ENCODE assay signal across 17 cellular contexts in the genomic region with DNA sequence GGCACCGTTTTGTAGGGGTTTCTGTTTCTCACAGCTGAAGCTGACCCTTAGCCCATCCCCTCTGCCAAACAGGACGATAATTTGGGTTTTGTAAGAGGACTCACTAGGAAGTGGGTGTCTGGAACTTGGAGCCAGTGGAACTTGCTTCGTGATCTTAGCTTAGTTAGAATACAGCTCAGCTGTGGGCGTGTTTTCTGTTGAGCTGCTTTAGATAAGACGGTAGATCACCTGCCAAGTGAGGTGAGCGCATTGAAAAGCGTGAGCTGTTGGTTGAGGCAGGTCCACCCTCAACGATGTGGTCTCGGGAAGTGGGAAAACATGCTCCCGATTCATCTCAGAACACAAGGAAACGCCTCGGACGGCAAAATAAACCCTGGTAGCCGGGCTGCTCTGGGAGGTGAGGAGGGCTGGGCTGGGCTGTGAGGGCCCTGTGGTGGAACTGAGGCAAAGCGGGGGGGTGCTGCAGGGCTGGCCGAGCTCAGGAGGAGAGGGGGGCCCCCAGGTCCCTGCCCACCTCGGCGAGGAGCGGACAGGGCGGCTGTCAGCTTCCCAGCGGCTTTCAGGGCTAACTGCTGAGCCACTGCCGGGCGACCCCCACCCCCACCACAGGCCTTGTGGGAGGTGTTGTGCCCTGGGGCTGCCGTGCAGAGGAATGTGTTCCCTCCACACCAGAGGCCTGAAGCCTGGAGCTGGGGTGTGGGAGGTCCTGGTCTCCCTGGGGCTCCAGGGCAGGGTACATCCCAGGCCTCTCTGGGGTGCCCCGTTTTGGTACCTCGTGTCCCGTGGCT. TPM values are rescaled to one million over a fixed set of nuclear protein-coding genes. Genes with fewer than 3 reads are reported as not detected.
DNase-seq lines count a peak whose midpoint lies in the region; ATAC-seq, FAIRE-seq and TF ChIP-seq lines count a peak whose summit lies in the region.
"Had no signal": no experiment of that assay in that cellular context is flagged by ENCODE, and none has a peak within 500 bp of the region (broad histone marks: within the 10 kb centered on the region; RNA-seq: fewer than 3 reads in every experiment).

No MANE protein-coding gene starts in this region.

- no peak overlapping the region for H3K27ac ChIP-seq in GM12878 (ENCODE audit: control insufficient read depth, insufficient read depth)
- no peak overlapping the region for H3K27ac ChIP-seq in spleen
- no peak overlapping the region for H3K27ac ChIP-seq in uterus
- H3K27ac ChIP-seq: psoas muscle, upper lobe of left lung had no signal

- H3K4me2 ChIP-seq in GM12878 (ENCODE audit: control insufficient read depth, insufficient read depth) = peak overlapping the region; percentile 9; the same call in 1 of the 2 replicates
- H3K4me2 ChIP-seq: SK-N-SH, smooth muscle cell had no signal

- POLR2A ChIA-PET in GM12878 (lab: Charles Lee) = no interaction called here

- no peaks in the 10 kb centered on the region for H4K20me1 ChIP-seq in GM12878 (ENCODE audit: control insufficient read depth, insufficient read depth)

- FAIRE-seq in GM12878 (lab: Jason Lieb, UNC) = no peak

- in situ Hi-C loops in GM12878 (cut with MboI) = no loop called here

- BruUV-seq in GM12878 (replicated peaks; lab: Mats Ljungman, UMichigan) = no TSS peak

- no peak overlapping the region for H3K9ac ChIP-seq in GM12878 (ENCODE audit: control insufficient read depth, insufficient read depth, low read length)
- H3K9ac ChIP-seq: SK-N-SH had no signal

- no peak for TF ChIP-seq POLR2A in NB4 (IDR thresholded peaks at IDR 0.05; ENCODE audit: extremely low read depth, insufficient read length)
- TF ChIP-seq POLR2A in GM12878 (IDR thresholded peaks at IDR 0.05; ENCODE audit: low read depth, low read length) = no peak
- TF ChIP-seq POLR2A in spleen (IDR thresholded peaks at IDR 0.05) = no peak
- no peak for TF ChIP-seq POLR2A in uterus (IDR thresholded peaks at IDR 0.05)

- no peak for TF ChIP-seq CTCF in NB4 (IDR thresholded peaks at IDR 0.05; ENCODE audit: low read depth, low read length)
- no peak for TF ChIP-seq CTCF in GM12878 (IDR thresholded peaks at IDR 0.05 in 2 of 3, conservative IDR thresholded peaks at IDR 0.05 in 1 of 3; ENCODE audit: control insufficient read depth in 2 of 3, extremely low read depth in 1 of 3, insufficient read depth in 1 of 3, low read depth in 3 of 3, low read length in 3 of 3)
- TF ChIP-seq CTCF in spleen (IDR thresholded peaks at IDR 0.05 in 8 of 11, conservative IDR thresholded peaks at IDR 0.05 in 3 of 11) = no peak
- no peak for TF ChIP-seq CTCF in uterus (IDR thresholded peaks at IDR 0.05)

- TF ChIP-seq EP300 in GM12878 (IDR thresholded peaks at IDR 0.05; ENCODE audit: borderline replicate concordance in 1 of 2, control insufficient read depth in 1 of 2, low read depth in 2 of 2, low read length in 2 of 2) = no peak

- no peak overlapping the region for H3K4me3 ChIP-seq in NB4 (ENCODE audit: low read depth, low read length)
- H3K4me3 ChIP-seq in GM12878 = no peak overlapping the region
- no peak overlapping the region for H3K4me3 ChIP-seq in spleen
- no peak overlapping the region for H3K4me3 ChIP-seq in uterus
- H3K4me3 ChIP-seq: psoas muscle, smooth muscle cell, upper lobe of left lung had no signal

- ATAC-seq in left ventricle myocardium superior (no peak), GM12878 (no peak), GM19395 (IDR thresholded peaks at IDR 0.05; ENCODE audit: unreplicated experiment) (no peak)
- ATAC-seq: activated CD4-positive, CD25-positive, alpha-beta regulatory T cell treated with anti-CD3 and anti-CD28 coated beads, Interleukin-2, amount 50 U/mL, for 24 hours; psoas muscle had no signal

- H3K79me2 ChIP-seq in GM12878 (ENCODE audit: control insufficient read depth, insufficient read depth, low read length) = no peaks in the 10 kb centered on the region

- H2AFZ ChIP-seq in GM12878 (ENCODE audit: control insufficient read depth, low read depth, low read length) = peak overlapping the region; percentile 45

- CTCF ChIA-PET in GM12878 (lab: Yijun Ruan, JAX) = no interaction called here

- intact Hi-C loops in left ventricle myocardium superior (cut with micrococcal nuclease) = no loop called here
- intact Hi-C loops in cardiac septum (cut with DNase I) = no loop called here
- intact Hi-C loops in GM12878 (cut with micrococcal nuclease; ENCODE audit: unreplicated experiment) = no loop called here
- intact Hi-C loops in spleen (cut with DNase I; ENCODE audit: low total_unique reads) = no loop called here
- intact Hi-C loops in uterus (cut with DNase I; ENCODE audit: low total_unique reads) = no loop called here

- 42% methylated on average over 27 of the region's 27 CpGs for WGBS in GM12878 (ENCODE audit: insufficient coverage, insufficient replicate concordance, low lambda C conversion rate, missing lambda C conversion rate)
- 73 to 80% (median 77%) methylated on average over 20 to 27 of the region's 27 CpGs for WGBS in spleen, 5 donors

- H3K9me3 ChIP-seq in GM12878 (replicated peaks; ENCODE audit: control insufficient read depth, insufficient read depth, low read length) (no peaks in the 10 kb centered on the region), spleen (no peaks in the 10 kb centered on the region), uterus (no peaks in the 10 kb centered on the region)
- H3K9me3 ChIP-seq: psoas muscle, SK-N-SH, upper lobe of left lung had no signal

- SMC1A ChIA-PET in GM12878 (lab: Charles Lee; ENCODE audit: uncharacterized antibody, unreplicated experiment) = no interaction called here

- H3K36me3 ChIP-seq in GM12878 (ENCODE audit: control insufficient read depth in 2 of 2, insufficient read depth in 2 of 2, low read length in 1 of 2) (no peaks in the 10 kb centered on the region), spleen (no peaks in the 10 kb centered on the region), uterus (no peaks in the 10 kb centered on the region)
- H3K36me3 ChIP-seq: upper lobe of left lung had no signal

- H3K27me3 ChIP-seq in GM12878 (replicated peaks in 1 of 2; ENCODE audit: control insufficient read depth in 2 of 2, insufficient read depth in 2 of 2, low read length in 1 of 2) = no peaks in the 10 kb centered on the region
- H3K27me3 ChIP-seq in spleen (replicated peaks in 1 of 7) = peaks cover 0 to 96% (median 49%) of the 10 kb centered on the region in 7 donors
- peaks cover 0 to 49% of the 10 kb centered on the region in 2 donors for H3K27me3 ChIP-seq in uterus

- RAD21 ChIA-PET in GM12878 (lab: Charles Lee; ENCODE audit: unreplicated experiment) = no interaction called here

- DNase-seq in left ventricle myocardium superior = peak; percentile 9
- no peak for DNase-seq in cardiac septum (ENCODE audit: low spot score)
- peak; percentile 52 for DNase-seq in NB4 (ENCODE audit: low read depth)
- DNase-seq in GM12878 (ENCODE audit: low read depth, low spot score) = no peak
- peak; percentile 52 for DNase-seq in spleen
- no peak for DNase-seq in uterus
- DNase-seq: amniotic stem cell; DMS79; NCI-H1417 treated with DMSO at 0.1 percent for 48 hours; NCI-H774; SK-N-SH; stimulated activated CD4-positive, alpha-beta T cell treated with anti-CD3 and anti-CD28 coated beads, Interleukin-4, amount 100 ng/mL, for 24 hours had no signal

- no peak for TF ChIP-seq RAD21 in GM12878 (IDR thresholded peaks at IDR 0.05; ENCODE audit: insufficient read depth, low read depth, low read length)

- H3K4me1 ChIP-seq in GM12878 (ENCODE audit: control insufficient read depth, insufficient read depth, low read length) (peaks cover 9% of the 10 kb centered on the region), spleen (peaks cover 0 to 30% (median 8%) of the 10 kb centered on the region in 6 donors), uterus (no peaks in the 10 kb centered on the region)
- H3K4me1 ChIP-seq: psoas muscle had no signal

RNA-seq across cellular contexts. Expression of gene NOC4L, which starts 30.6 kb away (rescaled TPM):
- total RNA-seq in left ventricle myocardium superior (12.1 TPM), cardiac septum (8.6 TPM), GM12878 (2014; rRNA removed) (22.6 and 32.0 TPM in 2 replicates), GM12878 (2014; rRNA removed; fragmentation: Illumina TruSeq; extraction: Trizol) (4.7 and 7.4 TPM in 2 replicates), GM12878 (2021) (45.2 and 45.3 TPM in 2 replicates), spleen (10 to 100 TPM in 6 of 7 donors, 1 to 10 TPM in 1; 8.3 to 18.7 (median 14.6) TPM), uterus (10 to 100 TPM in 1 of 4 donors, 1 to 10 TPM in 1, not detected in 2; 9.4 to 15.4 TPM)
- 7.8 and 8.6 TPM in 2 replicates for total RNA-seq in GM12878 (2013; cell fraction: nucleolus; rRNA removed)
- 4.1 TPM for polyA plus RNA-seq in GM12878 (2011; ENCODE audit: low read depth)
- polyA plus RNA-seq in GM12878 (2011; rRNA removed) (1.2 and 4.6 TPM in 2 replicates), GM12878 (2014; fragmentation: Illumina TruSeq; extraction: Trizol) (2.7 and 7.9 TPM in 2 replicates), GM12878 (2014; fragmentation: Nextera tagmentation; extraction: Ambion mirVana) (1 to 10 TPM in 1 of 2 experiments, under 1 TPM in 1; 0.72 to 3.7 TPM), GM12878 (2014; rRNA removed) (22.6 and 32.9 TPM in 2 replicates), GM12878 (2016; fragmentation: Nextera tagmentation; extraction: Ambion mirVana) (10 to 100 TPM; 65.0 to 68.2 TPM), spleen (10 to 100 TPM; 25.2 to 38.6 (median 33.1) TPM)
- 8.2 and 9.6 TPM in 2 replicates for polyA plus RNA-seq in GM12878 (2011; cell fraction: cytosol; rRNA removed)
- polyA plus RNA-seq in GM12878 (2011; cell fraction: nucleus; rRNA removed) = 20.7 and 33.0 TPM in 2 replicates
- 18.3 and 19.4 TPM in 2 replicates for polyA plus RNA-seq in GM12878 (2012)
- 2.0 and 5.5 TPM in 2 replicates for polyA minus RNA-seq in GM12878 (2011; rRNA and poly(A)+ RNA removed)
- polyA minus RNA-seq in GM12878 (2011; cell fraction: cytosol; rRNA and poly(A)+ RNA removed) = 9.8 and 12.6 TPM in 2 replicates
- 5.4 and 8.8 TPM in 2 replicates for polyA minus RNA-seq in GM12878 (2011; cell fraction: nucleus; rRNA and poly(A)+ RNA removed)

RNA-seq across cellular contexts. Expression of gene DDX51, which starts 30.8 kb away (rescaled TPM):
- total RNA-seq in left ventricle myocardium superior (8.6 TPM), cardiac septum (9.6 TPM), GM12878 (2014; rRNA removed) (12.9 and 16.2 TPM in 2 replicates), GM12878 (2014; rRNA removed; fragmentation: Illumina TruSeq; extraction: Trizol) (7.5 and 8.1 TPM in 2 replicates), GM12878 (2021) (27.7 and 29.1 TPM in 2 replicates), spleen (10 to 100 TPM; 17.8 to 31.6 (median 19.4) TPM), uterus (10 to 100 TPM in 3 of 4 donors, 1 to 10 TPM in 1; 7.9 to 53.3 (median 16.6) TPM)
- 42.9 and 51.7 TPM in 2 replicates for total RNA-seq in GM12878 (2013; cell fraction: nucleolus; rRNA removed)
- polyA plus RNA-seq in GM12878 (2011; ENCODE audit: low read depth) = 8.2 TPM
- polyA plus RNA-seq in GM12878 (2011; rRNA removed) (4.6 and 9.4 TPM in 2 replicates), GM12878 (2014; fragmentation: Illumina TruSeq; extraction: Trizol) (7.3 and 10.5 TPM in 2 replicates), GM12878 (2014; fragmentation: Nextera tagmentation; extraction: Ambion mirVana) (1 to 10 TPM in 1 of 2 experiments, under 1 TPM in 1; 0.97 to 1.6 TPM), GM12878 (2014; rRNA removed) (24.9 and 26.7 TPM in 2 replicates), GM12878 (2016; fragmentation: Nextera tagmentation; extraction: Ambion mirVana) (10 to 100 TPM in 1 of 2 experiments, 1 to 10 TPM in 1; 1.7 to 10.3 TPM), spleen (10 to 100 TPM; 16.9 to 36.0 (median 19.5) TPM)
- 10.0 and 18.0 TPM in 2 replicates for polyA plus RNA-seq in GM12878 (2011; cell fraction: cytosol; rRNA removed)
- 71.9 and 97.4 TPM in 2 replicates for polyA plus RNA-seq in GM12878 (2011; cell fraction: nucleus; rRNA removed)
- 15.6 and 23.5 TPM in 2 replicates for polyA plus RNA-seq in GM12878 (2012)
- 8.0 and 11.4 TPM in 2 replicates for polyA minus RNA-seq in GM12878 (2011; rRNA and poly(A)+ RNA removed)
- 6.0 and 6.7 TPM in 2 replicates for polyA minus RNA-seq in GM12878 (2011; cell fraction: cytosol; rRNA and poly(A)+ RNA removed)
- polyA minus RNA-seq in GM12878 (2011; cell fraction: nucleus; rRNA and poly(A)+ RNA removed) = 17.3 and 29.9 TPM in 2 replicates

Comparison
In these comparisons a context has a peak if more than half of its experiments do, and no peak if none do; other contexts are left out.
1. DNase-seq: peak in left ventricle myocardium superior (single experiment), NB4 (single experiment) and spleen (single experiment); none in cardiac septum (single experiment), GM12878 (single experiment) and uterus (0 of 2).